ENCODE assay signal across 32 cellular contexts in the genomic region with DNA sequence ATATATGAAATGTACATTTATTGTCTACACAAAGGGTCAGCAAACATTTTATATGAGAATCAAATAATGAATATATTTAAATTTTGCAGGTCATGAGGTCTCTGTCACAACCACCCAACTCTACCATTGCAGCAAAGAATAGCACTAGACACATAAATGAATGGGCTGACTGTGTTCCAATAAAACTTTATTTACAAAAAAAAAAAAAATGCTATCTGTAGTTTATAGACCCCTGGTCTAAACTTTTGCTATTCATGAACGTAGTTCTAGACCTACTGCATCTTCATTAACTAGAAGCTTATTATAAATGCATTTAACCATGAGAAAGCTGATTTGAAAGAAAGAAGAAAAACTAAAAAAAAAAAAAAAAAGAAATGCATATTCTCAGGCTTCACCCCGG.
"Had no signal": no experiment of that assay in that cellular context is flagged by ENCODE, and none has a peak within 500 bp of the region (broad histone marks: within the 10 kb centered on the region; RNA-seq: fewer than 3 reads in every experiment).

No MANE protein-coding gene starts in this region.

- DNase-seq: activated effector memory CD4-positive, alpha-beta T cell treated with anti-CD3 and anti-CD28 coated beads, Interleukin-2, amount 50 U/mL, for 16 hours; activated effector memory CD4-positive, alpha-beta T cell treated with Interleukin-2 at 50 U/mL for 16 hours; activated gamma-delta T cell; activated gamma-delta T cell treated with Interleukin-2 at 50 U/mL for 16 hours; activated naive CD4-positive, alpha-beta T cell; activated naive CD4-positive, alpha-beta T cell treated with anti-CD3 and anti-CD28 coated beads for 36 hours; activated naive CD4-positive, alpha-beta T cell treated with anti-CD3 and anti-CD28 coated beads, Interleukin-2, amount 10 ng/mL, durations not matched to agents 7 days and 5 days; activated naive CD4-positive, alpha-beta T cell treated with anti-CD3 and anti-CD28 coated beads, Interleukin-2, amount 50 U/mL, for 16 hours; activated naive CD4-positive, alpha-beta T cell treated with Interleukin-2 at 50 U/mL for 16 hours; activated naive CD8-positive, alpha-beta T cell treated with anti-CD3 and anti-CD28 coated beads for 36 hours; activated naive CD8-positive, alpha-beta T cell treated with anti-CD3 and anti-CD28 coated beads, Interleukin-2, amount 10 ng/mL, durations not matched to agents 7 days and 5 days; activated naive CD8-positive, alpha-beta T cell treated with anti-CD3 and anti-CD28 coated beads, Interleukin-2, amount 50 U/mL, for 24 hours; activated T-cell treated with anti-CD3 and anti-CD28 coated beads, Interleukin-2, amount 50 U/mL, for 4 hours; activated T-cell treated with anti-CD3 and anti-CD28 coated beads, Interleukin-2, amount 50 U/mL, for 48 hours; activated T-cell treated with anti-CD3 and anti-CD28 coated beads, Interleukin-2, amount 50 U/mL, for 72 hours; adrenal gland; amniotic stem cell; amygdala; anterior cingulate cortex; aorta; body of pancreas; brain microvascular endothelial cell; caudate nucleus; central memory CD4-positive, alpha-beta T cell; cerebellar nuclear complex had no signal

- H3K27me3 ChIP-seq: adrenal gland, ascending aorta, body of pancreas, brain microvascular endothelial cell, breast epithelium, cardiac muscle cell had no signal

- H3K4me1 ChIP-seq: ascending aorta, body of pancreas, breast epithelium had no signal

- H3K36me3 ChIP-seq: adrenal gland, ascending aorta, brain microvascular endothelial cell, breast epithelium, cardiac muscle cell had no signal

- H3K27ac ChIP-seq: adrenal gland, ascending aorta, body of pancreas, brain microvascular endothelial cell, breast epithelium, cardiac muscle cell had no signal

- H3K4me3 ChIP-seq: adrenal gland, ascending aorta, body of pancreas, breast epithelium, cardiac muscle cell had no signal

- FAIRE-seq: astrocyte, bronchial epithelial cell had no signal

- H3K9me3 ChIP-seq: adrenal gland, ascending aorta, body of pancreas, breast epithelium had no signal

- ATAC-seq: activated naive CD4-positive, alpha-beta T cell treated with anti-CD3 and anti-CD28 coated beads, Interleukin-2, amount 50 U/mL, for 72 hours; activated naive CD8-positive, alpha-beta T cell treated with anti-CD3 and anti-CD28 coated beads, Interleukin-2, amount 50 U/mL, for 24 hours; activated T-cell treated with anti-CD3 and anti-CD28 coated beads, Interleukin-2, amount 50 U/mL, for 4 hours; activated T-cell treated with anti-CD3 and anti-CD28 coated beads, Interleukin-2, amount 50 U/mL, for 72 hours; activated T-helper 17 cell treated with anti-CD3 and anti-CD28 coated beads, Interleukin-2, amount 50 U/mL, for 72 hours; body of pancreas had no signal
